ENCODE assay signal across 9 cellular contexts in the genomic region with DNA sequence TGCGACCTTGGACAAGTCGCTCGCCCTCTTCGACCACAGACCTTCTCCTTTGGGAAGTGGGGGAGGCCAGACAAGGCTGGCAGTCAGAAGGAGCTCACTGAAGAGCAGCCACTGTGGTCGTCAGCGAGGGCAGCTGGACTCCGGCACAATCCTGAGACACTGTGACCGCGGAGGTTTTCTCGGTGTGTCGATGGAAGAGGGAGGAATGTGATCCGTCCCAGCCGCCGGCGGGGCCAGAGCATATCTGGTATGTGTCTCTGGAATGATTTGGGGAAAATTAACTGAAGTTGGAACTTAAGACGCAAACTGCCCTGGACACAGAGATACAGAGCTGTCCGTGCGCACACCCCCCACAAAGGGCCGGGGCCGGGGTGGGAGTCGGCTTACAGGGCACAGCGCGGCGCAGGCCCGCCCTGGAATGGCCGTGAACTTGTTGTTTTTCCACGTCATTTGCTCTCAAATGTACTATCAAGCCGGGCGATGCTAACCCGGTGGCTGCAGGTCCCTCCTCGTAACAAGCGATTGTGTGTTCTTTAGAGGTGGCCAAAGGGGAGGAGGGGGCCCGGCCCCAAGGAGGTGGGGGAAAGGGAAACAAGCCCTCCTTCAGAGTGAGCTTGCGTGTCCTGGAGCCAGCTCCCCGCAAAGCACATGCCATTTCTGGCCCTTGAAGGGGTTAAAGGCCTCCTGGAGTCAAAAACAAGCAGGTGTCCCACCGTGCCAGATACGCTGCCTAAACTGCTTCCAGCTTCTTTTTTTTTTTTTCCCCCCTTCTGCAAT. TPM values are rescaled to one million over a fixed set of nuclear protein-coding genes. Genes with fewer than 3 reads are reported as not detected.
DNase-seq lines count a peak whose midpoint lies in the region; ATAC-seq and TF ChIP-seq lines count a peak whose summit lies in the region.
"Had no signal": no experiment of that assay in that cellular context is flagged by ENCODE, and none has a peak within 500 bp of the region (broad histone marks: within the 10 kb centered on the region; RNA-seq: fewer than 3 reads in every experiment).

No MANE protein-coding gene starts in this region.

- WGBS in smooth muscle cell (ENCODE audit: low lambda C conversion rate): 77% methylated on average over 37 of the region's 37 CpGs

- H3K4me1 ChIP-seq in iPS-20b (ENCODE audit: insufficient read depth, low read length) (peaks cover 22% of the 10 kb centered on the region; the same call in 1 of the 2 replicates), gastrocnemius medialis (peaks cover 3 to 12% of the 10 kb centered on the region in 2 donors), smooth muscle cell (ENCODE audit: low read depth) (peaks cover 27% of the 10 kb centered on the region)

- H3K27ac Mint-ChIP-seq in brain: peak overlapping the region; percentile 45 to 97 (median 87)

- no peak overlapping the region for H2AFZ ChIP-seq in smooth muscle cell (ENCODE audit: low read depth)

- H3K9me3 ChIP-seq in iPS-20b (ENCODE audit: insufficient read depth, low read depth, low read length) (no peaks in the 10 kb centered on the region), gastrocnemius medialis (no peaks in the 10 kb centered on the region), smooth muscle cell (replicated peaks; ENCODE audit: low read depth) (no peaks in the 10 kb centered on the region)

- in situ Hi-C loops in gastrocnemius medialis (cut with MboI; ENCODE audit: low sequenced_read_pairs in 4 of 4): loop anchor here in 1 of 4 donors (25.0 kb wide), 1 partner anchor 298 kb away; the partner anchor contains the start of genes EPN3 and SPATA20

- DNase-seq in HCEC 1CT (peak; percentile 30), gastrocnemius medialis (no peak), hippocampal formation (lab: John Stamatoyannopoulos, UW) (no peak), smooth muscle cell (lab: John Stamatoyannopoulos, UW; ENCODE audit: unreplicated experiment) (no peak), LoVo (ENCODE audit: low spot score) (no peak)
- DNase-seq: activated naive CD4-positive, alpha-beta T cell treated with Interleukin-2 at 50 U/mL for 16 hours had no signal

- TF ChIP-seq CTCF in brain (conservative IDR thresholded peaks at IDR 0.05) (no peak), gastrocnemius medialis (IDR thresholded peaks at IDR 0.05 in 4 of 5, conservative IDR thresholded peaks at IDR 0.05 in 1 of 5) (no peak), smooth muscle cell (IDR thresholded peaks at IDR 0.05; ENCODE audit: borderline replicate concordance, insufficient read depth, poor library complexity, severe bottlenecking) (no peak)

- H3K27ac ChIP-seq in iPS-20b (ENCODE audit: low read length): no peak overlapping the region
- peak overlapping the region in 2 of 4 donors; percentile 13 to 57 for H3K27ac ChIP-seq in gastrocnemius medialis
- no peak overlapping the region for H3K27ac ChIP-seq in smooth muscle cell (ENCODE audit: low read depth)

- no peaks in the 10 kb centered on the region for H4K20me1 ChIP-seq in smooth muscle cell (ENCODE audit: low read depth)

- peak overlapping the region in 3 of 5 experiments; percentile 24 to 59 (median 51) for H3K4me3 Mint-ChIP-seq in brain

- H3K9ac ChIP-seq in iPS-20b (ENCODE audit: low read depth, low read length): peak overlapping the region; percentile 8; the same call in 1 of the 2 replicates
- no peak overlapping the region for H3K9ac ChIP-seq in smooth muscle cell (ENCODE audit: low read depth)

- H3K27me3 ChIP-seq in iPS-20b (ENCODE audit: insufficient read depth, low read length) (no peaks in the 10 kb centered on the region), gastrocnemius medialis (no peaks in the 10 kb centered on the region), smooth muscle cell (ENCODE audit: low read depth) (no peaks in the 10 kb centered on the region)

- no peaks in the 10 kb centered on the region for H3K36me3 ChIP-seq in iPS-20b (ENCODE audit: insufficient read depth, low read depth, low read length)
- H3K36me3 ChIP-seq in gastrocnemius medialis: no peaks in the 10 kb centered on the region
- no peaks in the 10 kb centered on the region for H3K36me3 ChIP-seq in smooth muscle cell (ENCODE audit: low read depth)

- no peaks in the 10 kb centered on the region for H3F3A ChIP-seq in smooth muscle cell (ENCODE audit: low read depth)

- peaks cover 12% of the 10 kb centered on the region for H3K27me3 Mint-ChIP-seq in brain

- intact Hi-C loops in gastrocnemius medialis (cut with DNase I; ENCODE audit: low total_unique reads): no loop called here

- TF ChIP-seq POLR2A in gastrocnemius medialis (IDR thresholded peaks at IDR 0.05): no peak

- H3K36me3 Mint-ChIP-seq in brain: no peaks in the 10 kb centered on the region

- peak; percentile 47 to 67 for ATAC-seq in gastrocnemius medialis
- no peak for ATAC-seq in HG03520 (IDR thresholded peaks at IDR 0.05; ENCODE audit: unreplicated experiment)

- H3K4me3 ChIP-seq in iPS-20b (ENCODE audit: low read length) (no peak overlapping the region), gastrocnemius medialis (peak overlapping the region; percentile 43 to 60 (median 50)), smooth muscle cell (no peak overlapping the region)

- H3K4me2 ChIP-seq in smooth muscle cell: no peak overlapping the region

- H3K4me1 Mint-ChIP-seq in brain: peaks cover 80% of the 10 kb centered on the region

- H3K9me3 Mint-ChIP-seq in brain: peaks cover 0 to 5% (median 0%) of the 10 kb centered on the region in 5 experiments

- no peaks in the 10 kb centered on the region for H3K79me2 ChIP-seq in smooth muscle cell (ENCODE audit: low read depth)

RNA-seq across cellular contexts. Expression of gene WFIKKN2, which starts 0.4 kb away (rescaled TPM):
- polyA plus RNA-seq in brain (ENCODE audit: insufficient read depth, low read depth, low replicate concordance) (0.70 TPM), smooth muscle cell (not detected in 2 replicates)
- total RNA-seq in gastrocnemius medialis (under 1 TPM in 3 of 4 donors, not detected in 1; 0.09 to 0.22 (median 0.20) TPM), smooth muscle cell (not detected in 2 replicates)

RNA-seq across cellular contexts. Expression of gene TOB1, which starts 31.2 kb away (rescaled TPM):
- polyA plus RNA-seq in brain (ENCODE audit: insufficient read depth, low read depth, low replicate concordance): 14.6 TPM
- 10 to 100 TPM; 13.6 to 53.5 (median 28.2) TPM for total RNA-seq in gastrocnemius medialis
- 39.8 and 46.8 TPM in 2 replicates for total RNA-seq in smooth muscle cell
- polyA plus RNA-seq in smooth muscle cell: 29.1 and 29.3 TPM in 2 replicates

Comparison
In these comparisons a context has a peak if more than half of its experiments do, and no peak if none do; other contexts are left out.
1. H3K4me3 ChIP-seq: peak in gastrocnemius medialis (4 of 4); none in iPS-20b (single experiment) and smooth muscle cell (single experiment).